Comparison of ENCODE assay signal across 28 cellular contexts in genomic region chr1:164592634-164593033, GRCh38. TPM values are rescaled to one million over a fixed set of nuclear protein-coding genes. Genes with fewer than 3 reads are reported as not detected.
DNase-seq lines count a peak whose midpoint lies in the region; ATAC-seq and TF ChIP-seq lines count a peak whose summit lies in the region.
"Had no signal": no experiment of that assay in that cellular context is flagged by ENCODE, and none has a peak within 500 bp of the region (broad histone marks: within the 10 kb centered on the region; RNA-seq: fewer than 3 reads in every experiment).

No MANE protein-coding gene starts in this region.

- peak overlapping the region; percentile 71 to 97 (median 86) for H3K27ac Mint-ChIP-seq in H9
- H3K27ac Mint-ChIP-seq: activated CD8-positive, alpha-beta memory T cell treated with anti-CD3 and anti-CD28 coated beads, Interleukin-2, amount 10 ng/mL, durations not matched to agents 7 days and 5 days; activated naive CD4-positive, alpha-beta T cell treated with anti-CD3 and anti-CD28 coated beads, Interleukin-2, amount 50 U/mL, for 72 hours; natural killer cell treated with Interleukin-12 subunit alpha and Interleukin-12 subunit beta and Interleukin-15 and Interleukin-18, amount 100 ng/mL, for 72 hours; T-helper 1 cell treated with Interleukin-12 subunit alpha and Interleukin-12 subunit beta and Interleukin-4 antibody, amounts not matched to agents 30 μg/mL and 1 μg/mL, for 36 hours had no signal

- H3K9me3 ChIP-seq in H9 (ENCODE audit: control insufficient read depth, low read depth, low read length) (no peaks in the 10 kb centered on the region), ascending aorta (no peaks in the 10 kb centered on the region), sigmoid colon (no peaks in the 10 kb centered on the region), PC-3 (ENCODE audit: low read length) (no peaks in the 10 kb centered on the region), ovary (no peaks in the 10 kb centered on the region)
- H3K9me3 ChIP-seq: BLaER1 treated with 17β-estradiol and CSF1 and Interleukin-3, amounts not matched to agents 10 nM and 100 nM; prostate gland; upper lobe of left lung had no signal

- no peak overlapping the region for H2BK20ac ChIP-seq in H9 (ENCODE audit: low read depth, low read length, poor library complexity, severe bottlenecking)

- CTCF ChIA-PET in PC-3 (lab: Charles Lee) = no interaction called here

- H3K27me3 ChIP-seq in H9 (ENCODE audit: insufficient read depth, low read length) = no peaks in the 10 kb centered on the region
- no peaks in the 10 kb centered on the region for H3K27me3 ChIP-seq in ascending aorta
- no peaks in the 10 kb centered on the region for H3K27me3 ChIP-seq in sigmoid colon
- H3K27me3 ChIP-seq in PC-3 (ENCODE audit: low read length) = no peaks in the 10 kb centered on the region
- H3K27me3 ChIP-seq in ovary = no peaks in the 10 kb centered on the region
- H3K27me3 ChIP-seq: upper lobe of left lung had no signal

- peaks cover 74 to 87% of the 10 kb centered on the region in 2 experiments for H3K4me1 Mint-ChIP-seq in H9
- H3K4me1 Mint-ChIP-seq: activated CD8-positive, alpha-beta memory T cell treated with anti-CD3 and anti-CD28 coated beads, Interleukin-2, amount 10 ng/mL, durations not matched to agents 7 days and 5 days had no signal

- H3K36me3 Mint-ChIP-seq in H9 (ENCODE audit: insufficient read depth in 1 of 3, low read depth in 3 of 3) = peaks cover 11 to 27% (median 22%) of the 10 kb centered on the region in 3 experiments
- H3K36me3 Mint-ChIP-seq: activated CD8-positive, alpha-beta memory T cell treated with anti-CD3 and anti-CD28 coated beads, Interleukin-2, amount 10 ng/mL, durations not matched to agents 7 days and 5 days; natural killer cell treated with Interleukin-12 subunit alpha and Interleukin-12 subunit beta and Interleukin-15 and Interleukin-18, amount 100 ng/mL, for 72 hours had no signal

- H2BK12ac ChIP-seq in H9 (ENCODE audit: insufficient read length, low read depth, low read length) = no peak overlapping the region

- whole genome bisulfite sequencing in H9 (ENCODE audit: extremely low coverage, insufficient read length, low lambda C conversion rate) = no CpG with 5 or more reads among the region's 5 CpGs
- 93 to 97% methylated on average over 5 of the region's 5 CpGs for WGBS in sigmoid colon, 2 donors
- 82 to 93% (median 93%) methylated on average over 5 of the region's 5 CpGs for WGBS in ovary, 3 donors

- H3K18ac ChIP-seq in H9 (ENCODE audit: insufficient read length, low read depth, low read length) = no peak overlapping the region

- H3F3A ChIP-seq in PC-3 (ENCODE audit: low read length, unreplicated experiment) = no peaks in the 10 kb centered on the region

- peak overlapping the region; percentile 21; the same call in 1 of the 2 replicates for H3K14ac ChIP-seq in H9 (ENCODE audit: insufficient read depth, low read length)

- no TSS peak for BruUV-seq in PC-3 (replicated peaks; lab: Mats Ljungman, UMichigan)

- no peak overlapping the region for H4K8ac ChIP-seq in H9 (replicated peaks; ENCODE audit: insufficient read length, low read depth, low read length)

- H3K27me3 Mint-ChIP-seq in H9 (ENCODE audit: low read depth) = no peaks in the 10 kb centered on the region
- H3K27me3 Mint-ChIP-seq: activated CD8-positive, alpha-beta memory T cell treated with anti-CD3 and anti-CD28 coated beads, Interleukin-2, amount 10 ng/mL, durations not matched to agents 7 days and 5 days had no signal

- H3K9me3 Mint-ChIP-seq in H9 = no peaks in the 10 kb centered on the region
- H3K9me3 Mint-ChIP-seq: natural killer cell treated with Interleukin-12 subunit alpha and Interleukin-12 subunit beta and Interleukin-15 and Interleukin-18, amount 100 ng/mL, for 72 hours; T-helper 1 cell treated with Interleukin-12 subunit alpha and Interleukin-12 subunit beta and Interleukin-4 antibody, amounts not matched to agents 30 μg/mL and 1 μg/mL, for 36 hours had no signal

- intact Hi-C loops in ascending aorta (cut with DNase I) = no loop called here
- intact Hi-C loops in sigmoid colon (cut with DNase I) = no loop called here
- intact Hi-C loops in PC-3 (cut with micrococcal nuclease) = no loop called here
- intact Hi-C loops in ovary (cut with DNase I) = no loop called here

- H3K4me1 ChIP-seq in H9 (ENCODE audit: insufficient read depth, low read length) (peaks cover 20% of the 10 kb centered on the region), ascending aorta (peaks cover 0 to 23% of the 10 kb centered on the region in 2 donors), sigmoid colon (peaks cover 0 to 85% (median 67%) of the 10 kb centered on the region in 4 donors), PC-3 (ENCODE audit: insufficient read depth, low read length) (no peaks in the 10 kb centered on the region; the same call in 1 of the 2 replicates), ovary (ENCODE audit: insufficient read depth) (peaks cover 13% of the 10 kb centered on the region)

- TF ChIP-seq EP300 in sigmoid colon (IDR thresholded peaks at IDR 0.05) (no peak), ovary (IDR thresholded peaks at IDR 0.05) (no peak)

- no peak overlapping the region for H3K4me3 Mint-ChIP-seq in H9
- H3K4me3 Mint-ChIP-seq: activated CD8-positive, alpha-beta memory T cell treated with anti-CD3 and anti-CD28 coated beads, Interleukin-2, amount 10 ng/mL, durations not matched to agents 7 days and 5 days; natural killer cell treated with Interleukin-12 subunit alpha and Interleukin-12 subunit beta and Interleukin-15 and Interleukin-18, amount 100 ng/mL, for 72 hours; T-helper 1 cell treated with Interleukin-12 subunit alpha and Interleukin-12 subunit beta and Interleukin-4 antibody, amounts not matched to agents 30 μg/mL and 1 μg/mL, for 36 hours had no signal

- H3K23ac ChIP-seq in H9 (ENCODE audit: insufficient read length, low read depth, low read length) = no peak overlapping the region

- no peaks in the 10 kb centered on the region for H3K23me2 ChIP-seq in H9 (ENCODE audit: insufficient read length, low read depth, low read length, poor library complexity, severe bottlenecking)

- H2AFZ ChIP-seq in H9 (ENCODE audit: low read length) = no peak overlapping the region
- H2AFZ ChIP-seq in PC-3 (ENCODE audit: low read length) = no peak overlapping the region

- H4K20me1 ChIP-seq in H9 (ENCODE audit: control insufficient read depth, insufficient read depth, insufficient read length) = peaks cover 3% of the 10 kb centered on the region
- H4K20me1 ChIP-seq in PC-3 (ENCODE audit: low read length) = no peaks in the 10 kb centered on the region
- H4K20me1 ChIP-seq: BLaER1 treated with 17β-estradiol and CSF1 and Interleukin-3, amounts not matched to agents 10 nM and 100 nM had no signal

- DNase-seq in H9 (no peak), ascending aorta (ENCODE audit: low spot score in 2 of 2) (no peak), left kidney (ENCODE audit: low read depth, low spot score) (peak; percentile 72), sigmoid colon (no peak), NCI-H2171 (lab: John Stamatoyannopoulos, UW) (no peak), PC-3 (no peak), ovary (no peak)
- DNase-seq in activated naive CD4-positive, alpha-beta T cell (lab: John Stamatoyannopoulos, UW) = no peak
- DNase-seq: ACHN; activated CD4-positive, alpha-beta T cell treated with anti-CD3 and anti-CD28 coated beads for 48 hours; activated CD8-positive, alpha-beta memory T cell treated with anti-CD3 and anti-CD28 coated beads, Interleukin-2, amount 10 ng/mL, durations not matched to agents 7 days and 5 days; aorta; cerebellar nuclear complex; effector CD4-positive, alpha-beta T cell; midbrain; NCI-H1092 treated with DMSO at 0.1 percent for 48 hours; NCI-H2029; NCI-H446; stimulated activated CD4-positive, alpha-beta T cell treated with anti-CD3 and anti-CD28 coated beads, Interleukin-4, amount 100 ng/mL, for 1 hour; stimulated activated naive CD4-positive, alpha-beta T cell treated with Interleukin-2 at 50 U/mL for 16 hours; upper lobe of left lung had no signal

- H4K5ac ChIP-seq in H9 (ENCODE audit: insufficient read length, low read depth, low read length) = no peak overlapping the region

- TF ChIP-seq POLR2A in sigmoid colon (IDR thresholded peaks at IDR 0.05) (no peak), ovary (IDR thresholded peaks at IDR 0.05) (no peak)

- no peak overlapping the region for H3K4ac ChIP-seq in H9 (ENCODE audit: low read depth, low read length)

- H3K56ac ChIP-seq in H9 (ENCODE audit: insufficient read length, low read depth, low read length) = no peak overlapping the region

- no peak overlapping the region for H3T11ph ChIP-seq in H9 (ENCODE audit: low read length)

- H4K91ac ChIP-seq in H9 (ENCODE audit: insufficient read length, low read depth, low read length) = no peak overlapping the region

- TF ChIP-seq CTCF in H9 (conservative IDR thresholded peaks at IDR 0.05) (no peak), ascending aorta (IDR thresholded peaks at IDR 0.05) (no peak), sigmoid colon (IDR thresholded peaks at IDR 0.05) (no peak), PC-3 (conservative IDR thresholded peaks at IDR 0.05; ENCODE audit: low read depth, low read length) (no peak), ovary (IDR thresholded peaks at IDR 0.05) (no peak)

- H3K4me2 ChIP-seq in H9 (ENCODE audit: insufficient read depth, insufficient read length, low read length) = no peak overlapping the region
- H3K4me2 ChIP-seq in PC-3 (ENCODE audit: low read length) = no peak overlapping the region

- peaks cover 9% of the 10 kb centered on the region for H3K79me1 ChIP-seq in H9 (ENCODE audit: insufficient read depth, low read depth, low read length, poor library complexity, severe bottlenecking)

- no peak for ATAC-seq in PC-3
- ATAC-seq: activated CD8-positive, alpha-beta memory T cell treated with anti-CD3 and anti-CD28 coated beads, Interleukin-2, amount 10 ng/mL, durations not matched to agents 7 days and 5 days; activated naive CD4-positive, alpha-beta T cell treated with anti-CD3 and anti-CD28 coated beads, Interleukin-2, amount 50 U/mL, for 72 hours; HepG2; natural killer cell treated with Interleukin-12 subunit alpha and Interleukin-12 subunit beta and Interleukin-15 and Interleukin-18, amount 100 ng/mL, for 72 hours; Panc1 had no signal

- H2AK5ac ChIP-seq in H9 (ENCODE audit: insufficient read length, low read length) = no peak overlapping the region

- H2BK5ac ChIP-seq in H9 (ENCODE audit: insufficient read length, low read length) = no peak overlapping the region

- H2BK15ac ChIP-seq in H9 (ENCODE audit: low read depth, low read length) = no peak overlapping the region

- no peaks in the 10 kb centered on the region for H3K9me2 ChIP-seq in PC-3 (replicated peaks; ENCODE audit: low read length)

- H3K9ac ChIP-seq in H9 (ENCODE audit: extremely low read depth, insufficient read length, low read length) (no peak overlapping the region), PC-3 (ENCODE audit: low read length) (no peak overlapping the region)
- H3K9ac ChIP-seq: BLaER1 treated with 17β-estradiol and CSF1 and Interleukin-3, amounts not matched to agents 10 nM and 100 nM had no signal

- POLR2A ChIA-PET in PC-3 (lab: Charles Lee; ENCODE audit: unreplicated experiment) = no interaction called here

- no peak overlapping the region for H2BK120ac ChIP-seq in H9 (ENCODE audit: low read depth, low read length, poor library complexity, severe bottlenecking)

- no peak overlapping the region for H3K4me3 ChIP-seq in ascending aorta
- H3K4me3 ChIP-seq in sigmoid colon = no peak overlapping the region
- H3K4me3 ChIP-seq in PC-3 (ENCODE audit: low read length) = no peak overlapping the region
- H3K4me3 ChIP-seq in ovary = no peak overlapping the region
- H3K4me3 ChIP-seq: BLaER1 treated with 17β-estradiol and CSF1 and Interleukin-3, amounts not matched to agents 10 nM and 100 nM; prostate gland; upper lobe of left lung had no signal

- H3K79me2 ChIP-seq in H9 (ENCODE audit: insufficient read depth, low read length) (peaks cover 26% of the 10 kb centered on the region; the same call in 1 of the 2 replicates), PC-3 (ENCODE audit: low read length) (no peaks in the 10 kb centered on the region)

- no peak overlapping the region for H3K27ac ChIP-seq in H9 (ENCODE audit: insufficient read length, low read depth, low read length)
- peak overlapping the region; percentile 17 to 33 for H3K27ac ChIP-seq in ascending aorta
- H3K27ac ChIP-seq in sigmoid colon = peak overlapping the region; percentile 76 to 90 (median 88)
- no peak overlapping the region for H3K27ac ChIP-seq in PC-3 (ENCODE audit: low read length)
- no peak overlapping the region for H3K27ac ChIP-seq in ovary
- H3K27ac ChIP-seq: BLaER1 treated with 17β-estradiol and CSF1 and Interleukin-3, amounts not matched to agents 10 nM and 100 nM had no signal

- H3K36me3 ChIP-seq in ascending aorta = no peaks in the 10 kb centered on the region
- H3K36me3 ChIP-seq in sigmoid colon = peaks cover 0 to 16% (median 0%) of the 10 kb centered on the region in 4 donors
- no peaks in the 10 kb centered on the region for H3K36me3 ChIP-seq in PC-3 (ENCODE audit: low read depth, low read length)
- no peaks in the 10 kb centered on the region for H3K36me3 ChIP-seq in ovary
- H3K36me3 ChIP-seq: BLaER1 treated with 17β-estradiol and CSF1 and Interleukin-3, amounts not matched to agents 10 nM and 100 nM; prostate gland; upper lobe of left lung had no signal

RNA-seq across cellular contexts. Expression of gene PBX1, which starts 33.6 kb away (rescaled TPM):
- total RNA-seq in H9 (2021) (133 and 142 TPM in 2 replicates), ascending aorta (37.4 TPM), sigmoid colon (100 to 1,000 TPM; 118 to 168 (median 161) TPM), PC-3 (2014; rRNA removed) (8.4 and 9.8 TPM in 2 replicates), ovary (100 to 1,000 TPM in 5 of 7 donors, 10 to 100 TPM in 2; 73.2 to 220 (median 144) TPM)
- polyA plus RNA-seq in sigmoid colon (10 to 100 TPM in 2 of 3 donors, 1 to 10 TPM in 1; 6.7 to 18.0 (median 11.4) TPM), ovary (100 to 1,000 TPM in 1 of 2 donors, 10 to 100 TPM in 1; 43.7 to 142 TPM)
- total RNA-seq: activated CD8-positive, alpha-beta memory T cell treated with anti-CD3 and anti-CD28 coated beads, Interleukin-2, amount 10 ng/mL, durations not matched to agents 7 days and 5 days; HepG2 had no signal

Comparison
In these comparisons a context has a peak if more than half of its experiments do, and no peak if none do; other contexts are left out.
1. H3K27ac ChIP-seq: peak in ascending aorta (2 of 2) and sigmoid colon (4 of 4); none in H9 (single experiment), PC-3 (single experiment) and ovary (0 of 2).